Comparison of ENCODE assay signal across 29 cellular contexts in genomic region chrX:37658352-37659030, GRCh38. TPM values are rescaled to one million over a fixed set of nuclear protein-coding genes. Genes with fewer than 3 reads are reported as not detected.
"Had no signal": no experiment of that assay in that cellular context is flagged by ENCODE, and none has a peak within 500 bp of the region (broad histone marks: within the 10 kb centered on the region; RNA-seq: fewer than 3 reads in every experiment).

No MANE protein-coding gene starts in this region.

- H3K4me3 ChIP-seq: heart left ventricle, lower lobe of right lung, mucosa of descending colon, neural progenitor cell, sigmoid colon, smooth muscle cell, tibial nerve, uterus had no signal

- H3K4me1 ChIP-seq: heart left ventricle, lower lobe of right lung, neural progenitor cell, sigmoid colon, tibial nerve, uterus had no signal

- DNase-seq: heart left ventricle; hypothalamus; immature natural killer cell; lower lobe of right lung; mammary epithelial cell; mesendoderm; mucosa of descending colon; naive B cell; natural killer cell; nephron progenitor cell; occipital lobe; retina; right cardiac atrium; sigmoid colon; stimulated activated CD4-positive, alpha-beta T cell treated with anti-CD3 and anti-CD28 coated beads, Interleukin-1b, Interleukin-23, amount 100 ng/mL, for 48 hours; stimulated activated CD4-positive, alpha-beta T cell treated with anti-CD3 and anti-CD28 coated beads, Interleukin-2, amount 100 ng/mL, for 48 hours; stimulated activated CD4-positive, alpha-beta T cell treated with anti-CD3 and anti-CD28 coated beads, Interleukin-4, amount 100 ng/mL, for 4 hours; stimulated activated CD8-positive, alpha-beta memory T cell treated with anti-CD3 and anti-CD28 coated beads, Interleukin-4, amount 100 ng/mL, for 48 hours; stimulated activated naive CD4-positive, alpha-beta T cell treated with Interleukin-2 at 50 U/mL for 16 hours; stimulated activated naive CD8-positive, alpha-beta T cell treated with anti-CD3 and anti-CD28 coated beads, Interleukin-15, amount 100 ng/mL, for 72 hours; substantia nigra; uterus had no signal

- H3K27ac ChIP-seq: heart left ventricle, lower lobe of right lung, neural progenitor cell, neutrophil, sigmoid colon, tibial nerve, uterus had no signal

- ATAC-seq: lower lobe of right lung; mucosa of descending colon; natural killer cell; right cardiac atrium; stimulated activated memory B cell treated with anti-CD40 and anti-IgM and Interleukin-4, amounts not matched to agents 10 μg/mL and 1 μg/mL and 100 μg/mL, for 72 hours; stimulated activated naive CD8-positive, alpha-beta T cell treated with anti-CD3 and anti-CD28 coated beads, Interleukin-15, amount 100 ng/mL, for 72 hours had no signal

- H3K36me3 ChIP-seq: heart left ventricle, lower lobe of right lung, neural progenitor cell, neutrophil, sigmoid colon, tibial nerve, uterus had no signal

- H3K9me3 ChIP-seq: heart left ventricle, lower lobe of right lung, mucosa of descending colon, neutrophil, sigmoid colon, tibial nerve, uterus had no signal

- H3K4me2 ChIP-seq: neural progenitor cell, smooth muscle cell had no signal

- FAIRE-seq: islet of Langerhans had no signal

- H3K9ac ChIP-seq: neural progenitor cell had no signal

RNA-seq across cellular contexts. Expression of gene XK, which starts 27.1 kb away (rescaled TPM):
- total RNA-seq: osteocyte had no signal
- polyA plus RNA-seq: smooth muscle cell had no signal
